In genomic region chr2:172138727-172139126, GRCh38 we compare ENCODE assay signal across 14 cellular contexts. TPM values are rescaled to one million over a fixed set of nuclear protein-coding genes. Genes with fewer than 3 reads are reported as not detected.
"Had no signal": no experiment of that assay in that cellular context is flagged by ENCODE, and none has a peak within 500 bp of the region (broad histone marks: within the 10 kb centered on the region; RNA-seq: fewer than 3 reads in every experiment).

No MANE protein-coding gene starts in this region.

RNA-seq across cellular contexts. Expression of gene DLX2, which starts 36.0 kb away (rescaled TPM):
- total RNA-seq: activated CD4-positive, alpha-beta memory T cell treated with anti-CD3 and anti-CD28 coated beads for 36 hours; activated CD4-positive, alpha-beta memory T cell treated with anti-CD3 and anti-CD28 coated beads, Interleukin-2, amount 10 ng/mL, durations not matched to agents 7 days and 5 days; activated CD4-positive, alpha-beta T cell treated with anti-CD3 and anti-CD28 coated beads for 36 hours; activated CD4-positive, alpha-beta T cell treated with anti-CD3 and anti-CD28 coated beads, Interleukin-2, amount 10 ng/mL, durations not matched to agents 7 days and 5 days; activated CD8-positive, alpha-beta memory T cell treated with anti-CD3 and anti-CD28 coated beads for 36 hours; activated CD8-positive, alpha-beta T cell treated with anti-CD3 and anti-CD28 coated beads for 36 hours; activated CD8-positive, alpha-beta T cell treated with anti-CD3 and anti-CD28 coated beads, Interleukin-2, amount 10 ng/mL, durations not matched to agents 7 days and 5 days; T-helper 1 cell treated with Interleukin-12 subunit alpha and Interleukin-12 subunit beta and Interleukin-4 antibody, amounts not matched to agents 30 ng/mL and 1 ng/mL, for 36 hours; T-helper 17 cell; T-helper 2 cell treated with Interferon-gamma antibody and Interleukin-4, amounts not matched to agents 100 ng/mL and 5 ng/mL, for 36 hours had no signal

RNA-seq across cellular contexts. Expression of gene DLX1, which starts 53.4 kb away (rescaled TPM):
- total RNA-seq: activated B cell treated with CpG ODN at 0.5 μM for 24 hours; activated CD4-positive, alpha-beta memory T cell treated with anti-CD3 and anti-CD28 coated beads for 36 hours; activated CD4-positive, alpha-beta T cell treated with anti-CD3 and anti-CD28 coated beads for 36 hours; activated CD4-positive, alpha-beta T cell treated with anti-CD3 and anti-CD28 coated beads, Interleukin-2, amount 10 ng/mL, durations not matched to agents 24 days and 14 days; activated CD4-positive, alpha-beta T cell treated with anti-CD3 and anti-CD28 coated beads, Interleukin-2, amount 10 ng/mL, durations not matched to agents 7 days and 5 days; activated CD8-positive, alpha-beta memory T cell treated with anti-CD3 and anti-CD28 coated beads for 36 hours; activated CD8-positive, alpha-beta memory T cell treated with anti-CD3 and anti-CD28 coated beads, Interleukin-2, amount 10 ng/mL, durations not matched to agents 7 days and 5 days; activated CD8-positive, alpha-beta T cell treated with anti-CD3 and anti-CD28 coated beads for 36 hours; activated CD8-positive, alpha-beta T cell treated with anti-CD3 and anti-CD28 coated beads, Interleukin-2, amount 10 ng/mL, durations not matched to agents 7 days and 5 days; T-helper 1 cell treated with Interleukin-12 subunit alpha and Interleukin-12 subunit beta and Interleukin-4 antibody, amounts not matched to agents 30 ng/mL and 1 ng/mL, for 36 hours; T-helper 17 cell; T-helper 2 cell treated with Interferon-gamma antibody and Interleukin-4, amounts not matched to agents 100 ng/mL and 5 ng/mL, for 36 hours; WTC11 had no signal
